In genomic region chr2:43129254-43129653, GRCh38 we compare ENCODE assay signal across 12 cellular contexts.
DNase-seq lines count a peak whose midpoint lies in the region; ATAC-seq, FAIRE-seq and TF ChIP-seq lines count a peak whose summit lies in the region.
"Had no signal": no experiment of that assay in that cellular context is flagged by ENCODE, and none has a peak within 500 bp of the region (broad histone marks: within the 10 kb centered on the region; RNA-seq: fewer than 3 reads in every experiment).

No MANE protein-coding gene starts in this region.

- H3K9me3 Mint-ChIP-seq in stimulated activated naive B cell treated with anti-CD40 and anti-IgM and Interleukin-4, amounts not matched to agents 10 μg/mL and 1 μg/mL and 100 μg/mL, for 72 hours: no peaks in the 10 kb centered on the region

- no peaks in the 10 kb centered on the region for H3K36me3 Mint-ChIP-seq in stimulated activated naive B cell treated with anti-CD40 and anti-IgM and Interleukin-4, amounts not matched to agents 10 μg/mL and 1 μg/mL and 100 μg/mL, for 72 hours

- no peak overlapping the region for H2AFZ ChIP-seq in keratinocyte (ENCODE audit: control insufficient read depth, low read length)
- no peak overlapping the region for H2AFZ ChIP-seq in PC-3 (ENCODE audit: low read length)

- BruUV-seq in PC-3 (replicated peaks; lab: Mats Ljungman, UMichigan): no TSS peak

- dilution Hi-C loops in keratinocyte (cut with MboI; ENCODE audit: extremely low pct_ligation_motif_present, low sequenced_read_pairs): no loop called here

- no peaks in the 10 kb centered on the region for H3K9me3 ChIP-seq in keratinocyte (ENCODE audit: control insufficient read depth, low read depth, low read length)
- H3K9me3 ChIP-seq in PC-3 (ENCODE audit: low read length): no peaks in the 10 kb centered on the region

- H4K20me1 ChIP-seq in keratinocyte (ENCODE audit: control insufficient read depth, extremely low read depth, insufficient read depth, low read length): no peaks in the 10 kb centered on the region
- no peaks in the 10 kb centered on the region for H4K20me1 ChIP-seq in PC-3 (ENCODE audit: low read length)

- no peaks in the 10 kb centered on the region for H3K9me2 ChIP-seq in PC-3 (replicated peaks; ENCODE audit: low read length)

- peaks cover 62 to 89% of the 10 kb centered on the region in 2 donors for H3K4me1 Mint-ChIP-seq in stimulated activated naive B cell treated with anti-CD40 and anti-IgM and Interleukin-4, amounts not matched to agents 10 μg/mL and 1 μg/mL and 100 μg/mL, for 72 hours

- no peak for ATAC-seq in stimulated activated naive B cell treated with anti-CD40 and anti-IgM and Interleukin-4, amounts not matched to agents 10 μg/mL and 1 μg/mL and 100 μg/mL, for 72 hours (replicated peaks)
- ATAC-seq in HG03565 (IDR thresholded peaks at IDR 0.05; ENCODE audit: unreplicated experiment) (no peak), PC-3 (no peak)

- H3K79me2 ChIP-seq in keratinocyte (ENCODE audit: control insufficient read depth, insufficient read depth, low read length): no peaks in the 10 kb centered on the region
- no peaks in the 10 kb centered on the region for H3K79me2 ChIP-seq in PC-3 (ENCODE audit: low read length)

- peak; percentile 5 for FAIRE-seq in keratinocyte (lab: Jason Lieb, UNC)

- H3K27ac Mint-ChIP-seq in stimulated activated naive B cell treated with anti-CD40 and anti-IgM and Interleukin-4, amounts not matched to agents 10 μg/mL and 1 μg/mL and 100 μg/mL, for 72 hours: peak overlapping the region; percentile 91

- POLR2A ChIA-PET in RWPE1 (lab: Yijun Ruan, JAX; ENCODE audit: low non-redundant PET): no interaction called here
- POLR2A ChIA-PET in PC-3 (lab: Charles Lee; ENCODE audit: unreplicated experiment): no interaction called here

- intact Hi-C loops in PC-3 (cut with micrococcal nuclease): no loop called here

- H3F3A ChIP-seq in PC-3 (ENCODE audit: low read length, unreplicated experiment): no peaks in the 10 kb centered on the region

- TF ChIP-seq CTCF in RWPE1 (conservative IDR thresholded peaks at IDR 0.05; ENCODE audit: low read depth): no peak
- TF ChIP-seq CTCF in keratinocyte (optimal IDR thresholded peaks at IDR 0.05 in 1 of 3, IDR thresholded peaks at IDR 0.05 in 1 of 3, conservative IDR thresholded peaks at IDR 0.05 in 1 of 3; ENCODE audit: extremely low read depth in 1 of 3, insufficient read depth in 2 of 3, low read length in 3 of 3): no peak
- TF ChIP-seq CTCF in PC-3 (conservative IDR thresholded peaks at IDR 0.05; ENCODE audit: low read depth, low read length): no peak

- H3K4me3 ChIP-seq in keratinocyte (ENCODE audit: control insufficient read depth in 2 of 3, extremely low read depth in 1 of 3, insufficient read depth in 2 of 3, low read depth in 1 of 3, low read length in 3 of 3) (no peak overlapping the region), PC-3 (ENCODE audit: low read length) (no peak overlapping the region)
- H3K4me3 ChIP-seq: dorsolateral prefrontal cortex had no signal

- H3K9me1 ChIP-seq in keratinocyte (ENCODE audit: control insufficient read depth, extremely low read depth, insufficient read depth, low read length): no peaks in the 10 kb centered on the region

- peaks cover 42% of the 10 kb centered on the region for H3K4me1 ChIP-seq in keratinocyte (ENCODE audit: control insufficient read depth, extremely low read depth, insufficient read depth, low read length)
- peaks cover 23% of the 10 kb centered on the region for H3K4me1 ChIP-seq in PC-3 (ENCODE audit: insufficient read depth, low read length)

- CTCF ChIA-PET in RWPE1 (lab: Yijun Ruan, JAX): no interaction called here
- CTCF ChIA-PET in PC-3 (lab: Charles Lee): no interaction called here

- H3K36me3 ChIP-seq in keratinocyte (ENCODE audit: control insufficient read depth in 2 of 2, extremely low read depth in 1 of 2, insufficient read depth in 2 of 2, low read length in 2 of 2): no peaks in the 10 kb centered on the region
- no peaks in the 10 kb centered on the region for H3K36me3 ChIP-seq in PC-3 (ENCODE audit: low read depth, low read length)

- H3K27me3 Mint-ChIP-seq in stimulated activated naive B cell treated with anti-CD40 and anti-IgM and Interleukin-4, amounts not matched to agents 10 μg/mL and 1 μg/mL and 100 μg/mL, for 72 hours: no peaks in the 10 kb centered on the region

- DNase-seq in NOMO-1 treated with DMSO at 0.1 percent for 48 hours (lab: John Stamatoyannopoulos, UW; ENCODE audit: unreplicated experiment) (peak; percentile 26), NOMO-1 treated with dmso at 0.1 percent for 144 hours (lab: John Stamatoyannopoulos, UW; ENCODE audit: unreplicated experiment) (no peak), RWPE1 (ENCODE audit: low spot score) (no peak), keratinocyte (ENCODE audit: low read depth, low spot score) (no peak), pons (ENCODE audit: low spot score) (no peak), PC-3 (no peak)
- no peak for DNase-seq in stimulated activated naive B cell treated with anti-CD40 and anti-IgM and Interleukin-4, amounts not matched to agents 10 μg/mL and 1 μg/mL and 100 μg/mL, for 72 hours
- DNase-seq: 8988T; activated naive CD4-positive, alpha-beta T cell treated with Interleukin-2 at 50 U/mL for 16 hours; DMS79 treated with DMSO at 0.1 percent for 48 hours had no signal

- H3K4me2 ChIP-seq in keratinocyte (ENCODE audit: control insufficient read depth, extremely low read depth, insufficient read depth, low read depth, low read length) (no peak overlapping the region), PC-3 (ENCODE audit: low read length) (no peak overlapping the region)

- H3K9ac ChIP-seq in keratinocyte (ENCODE audit: control insufficient read depth, extremely low read depth, insufficient read depth, low read length) (no peak overlapping the region), PC-3 (ENCODE audit: low read length) (no peak overlapping the region)

- H3K27ac ChIP-seq in RWPE1: peak overlapping the region; percentile 98
- H3K27ac ChIP-seq in keratinocyte (ENCODE audit: control insufficient read depth, insufficient read depth, low read length): no peak overlapping the region
- no peak overlapping the region for H3K27ac ChIP-seq in PC-3 (ENCODE audit: low read length)

- H3K27me3 ChIP-seq in keratinocyte (ENCODE audit: control insufficient read depth, extremely low read depth, insufficient read depth, low read length) (no peaks in the 10 kb centered on the region), PC-3 (ENCODE audit: low read length) (no peaks in the 10 kb centered on the region)
- H3K27me3 ChIP-seq: dorsolateral prefrontal cortex had no signal

- H3K4me3 Mint-ChIP-seq in stimulated activated naive B cell treated with anti-CD40 and anti-IgM and Interleukin-4, amounts not matched to agents 10 μg/mL and 1 μg/mL and 100 μg/mL, for 72 hours: no peak overlapping the region
